In the genomic region with DNA sequence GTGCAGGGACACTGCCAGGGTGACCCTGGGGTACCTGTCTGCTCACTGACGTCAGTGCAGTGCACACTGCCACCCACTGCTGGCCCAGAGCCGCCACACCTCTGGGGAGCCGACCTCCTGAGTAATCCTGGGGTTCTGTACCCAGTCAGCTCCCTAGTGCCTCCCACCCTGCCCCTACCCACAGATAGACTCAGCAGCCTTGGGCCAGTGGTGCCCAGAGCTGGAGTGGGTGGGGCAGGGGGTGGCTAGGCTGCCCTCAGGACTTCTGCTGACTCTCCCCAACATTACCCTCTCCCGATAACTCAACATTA, we compare ENCODE assay signal across 21 cellular contexts. TPM values are rescaled to one million over a fixed set of nuclear protein-coding genes. Genes with fewer than 3 reads are reported as not detected.
"Had no signal": no experiment of that assay in that cellular context is flagged by ENCODE, and none has a peak within 500 bp of the region (broad histone marks: within the 10 kb centered on the region; RNA-seq: fewer than 3 reads in every experiment).

No MANE protein-coding gene starts in this region.

- H3K9me3 ChIP-seq: body of pancreas, left lung, tibial artery had no signal

- H3K4me3 ChIP-seq: body of pancreas, left lung, tibial artery had no signal

- DNase-seq: activated CD4-positive, alpha-beta memory T cell treated with anti-CD3 and anti-CD28 coated beads for 36 hours; activated CD4-positive, alpha-beta T cell treated with anti-CD3 and anti-CD28 coated beads for 4 hours; activated naive CD4-positive, alpha-beta T cell; body of pancreas; cortex of kidney; head of caudate nucleus; occipital lobe; stimulated activated CD4-positive, alpha-beta T cell treated with anti-CD3 and anti-CD28 coated beads, Interleukin-12 subunit alpha, Interleukin-12 subunit beta, amount 100 ng/mL, for 4 hours; stimulated activated CD4-positive, alpha-beta T cell treated with anti-CD3 and anti-CD28 coated beads, Interleukin-1b, Interleukin-23, amount 100 ng/mL, for 48 hours; stimulated activated CD8-positive, alpha-beta memory T cell treated with anti-CD3 and anti-CD28 coated beads, Interleukin-4, amount 100 ng/mL, for 48 hours; stimulated activated naive CD4-positive, alpha-beta T cell treated with Interleukin-2 at 50 U/mL for 16 hours; T-helper 2 cell; tibial artery had no signal

- H3K36me3 Mint-ChIP-seq: activated CD4-positive, alpha-beta memory T cell treated with anti-CD3 and anti-CD28 coated beads for 36 hours; mesothelial cell of epicardium; natural killer cell treated with Interleukin-12 subunit alpha and Interleukin-12 subunit beta and Interleukin-15 and Interleukin-18, amount 100 ng/mL, for 72 hours had no signal

- H3K27ac ChIP-seq: body of pancreas, left lung, tibial artery had no signal

- H3K4me3 Mint-ChIP-seq: activated CD4-positive, alpha-beta memory T cell treated with anti-CD3 and anti-CD28 coated beads for 36 hours; activated T-helper 17 cell treated with anti-CD3 and anti-CD28 coated beads, Interleukin-2, amount 50 U/mL, for 72 hours; central memory CD8-positive, alpha-beta T cell; mesothelial cell of epicardium; natural killer cell treated with Interleukin-12 subunit alpha and Interleukin-12 subunit beta and Interleukin-15 and Interleukin-18, amount 100 ng/mL, for 72 hours had no signal

- H3K27ac Mint-ChIP-seq: activated CD4-positive, alpha-beta memory T cell treated with anti-CD3 and anti-CD28 coated beads for 36 hours; activated T-helper 17 cell treated with anti-CD3 and anti-CD28 coated beads, Interleukin-2, amount 50 U/mL, for 72 hours; mesothelial cell of epicardium; natural killer cell treated with Interleukin-12 subunit alpha and Interleukin-12 subunit beta and Interleukin-15 and Interleukin-18, amount 100 ng/mL, for 72 hours; progenitor cell of endocrine pancreas had no signal

- ATAC-seq: activated T-helper 17 cell treated with anti-CD3 and anti-CD28 coated beads, Interleukin-2, amount 50 U/mL, for 72 hours; body of pancreas; left lung had no signal

- H3K36me3 ChIP-seq: left lung, tibial artery had no signal

- H3K4me1 Mint-ChIP-seq: mesothelial cell of epicardium had no signal

- H3K9me3 Mint-ChIP-seq: activated CD4-positive, alpha-beta memory T cell treated with anti-CD3 and anti-CD28 coated beads for 36 hours; activated T-helper 17 cell treated with anti-CD3 and anti-CD28 coated beads, Interleukin-2, amount 50 U/mL, for 72 hours; central memory CD8-positive, alpha-beta T cell; mesothelial cell of epicardium; natural killer cell treated with Interleukin-12 subunit alpha and Interleukin-12 subunit beta and Interleukin-15 and Interleukin-18, amount 100 ng/mL, for 72 hours had no signal

RNA-seq across cellular contexts. Expression of gene NRXN2, which starts 5.8 kb away (rescaled TPM):
- total RNA-seq: kidney epithelial cell, lung microvascular endothelial cell had no signal
